In genomic region chr5:140547508-140548299, GRCh38 we compare ENCODE assay signal across 1 cellular context.
A peak's percentile ranks its signal among the peaks of the same experiment; 100 is the strongest.
TF ChIP-seq lines count a peak whose summit lies in the region.

TSS of gene EIF4EBP3 (plus strand) at chr5:140547662. CDS start at chr5:140547738, 76 bp downstream.

TF ChIP-seq in GM12878, 131 proteins besides CTCF, POLR2A, EP300 and RAD21 (continued from another document and continues in another):
- TF ChIP-seq SKIL (IDR thresholded peaks at IDR 0.05; ENCODE audit: low read depth, poor library complexity, severe bottlenecking), result no peak
- peak; percentile 81 for TF ChIP-seq CREM (IDR thresholded peaks at IDR 0.05; ENCODE audit: low read depth)
- peak; percentile 31; the same call in 1 of the 2 replicates for TF ChIP-seq SMAD5 (IDR thresholded peaks at IDR 0.05; ENCODE audit: low read depth)
- peak; percentile 54; the same call in 1 of the 2 replicates for TF ChIP-seq POLR2AphosphoS5 (IDR thresholded peaks at IDR 0.05; ENCODE audit: low read length)
- no peak for TF ChIP-seq TARDBP (IDR thresholded peaks at IDR 0.05; ENCODE audit: borderline replicate concordance)
- no peak for TF ChIP-seq YBX1 (IDR thresholded peaks at IDR 0.05)
- TF ChIP-seq SUZ12 (IDR thresholded peaks at IDR 0.05; ENCODE audit: unreplicated experiment), result no peak
- TF ChIP-seq E4F1 (IDR thresholded peaks at IDR 0.05; ENCODE audit: borderline replicate concordance, partially characterized antibody), result no peak
- TF ChIP-seq RAD51 (IDR thresholded peaks at IDR 0.05), result peak; percentile 88
- TF ChIP-seq SREBF1 (IDR thresholded peaks at IDR 0.05; ENCODE audit: low read length), result no peak
- no peak for TF ChIP-seq E2F4 (IDR thresholded peaks at IDR 0.05; ENCODE audit: low read depth, low read length)
- TF ChIP-seq MTA3 (IDR thresholded peaks at IDR 0.05; ENCODE audit: borderline replicate concordance, low read length), result no peak
- no peak for TF ChIP-seq ZBTB33 (IDR thresholded peaks at IDR 0.05)
- TF ChIP-seq MXI1 (IDR thresholded peaks at IDR 0.05; ENCODE audit: low read depth, low read length), result peak; percentile 92
- TF ChIP-seq NBN (IDR thresholded peaks at IDR 0.05), result peak; percentile 65; the same call in 1 of the 2 replicates
- no peak for TF ChIP-seq MEF2B (IDR thresholded peaks at IDR 0.05; ENCODE audit: partially characterized antibody, poor library complexity, severe bottlenecking)
- no peak for TF ChIP-seq HSF1 (IDR thresholded peaks at IDR 0.05; ENCODE audit: low read depth, low read length)
- 0 out of 2 replicates have a peak, but pooled peaks have one; percentile 41 for TF ChIP-seq TAF1 (IDR thresholded peaks at IDR 0.05; ENCODE audit: borderline replicate concordance, low read depth, low read length)
- no peak for TF ChIP-seq ZBED1 (IDR thresholded peaks at IDR 0.05; ENCODE audit: borderline replicate concordance)
- TF ChIP-seq KLF5 (IDR thresholded peaks at IDR 0.05; ENCODE audit: partially characterized antibody), result peak; percentile 32
- TF ChIP-seq JUND (IDR thresholded peaks at IDR 0.05; ENCODE audit: low read depth, low read length), result no peak
- peak; percentile 68 for TF ChIP-seq PML (IDR thresholded peaks at IDR 0.05; ENCODE audit: low read length)
- peak; percentile 78 for TF ChIP-seq BCL3 (IDR thresholded peaks at IDR 0.05; ENCODE audit: borderline replicate concordance, insufficient read depth, low read depth, low read length, poor library complexity, severe bottlenecking)
- TF ChIP-seq GATAD2B (conservative IDR thresholded peaks at IDR 0.05; ENCODE audit: low read depth), result 0 out of 2 replicates have a peak, but pooled peaks have one; percentile 47
- no peak; the same call in 1 of the 2 replicates for TF ChIP-seq LARP7 (IDR thresholded peaks at IDR 0.05)
- no peak for TF ChIP-seq ZNF274 (IDR thresholded peaks at IDR 0.05; ENCODE audit: insufficient read depth, insufficient read length)
- no peak for TF ChIP-seq BCLAF1 (IDR thresholded peaks at IDR 0.05)
- TF ChIP-seq RUNX3 (IDR thresholded peaks at IDR 0.05; ENCODE audit: low read length), result no peak
- TF ChIP-seq IRF3 (IDR thresholded peaks at IDR 0.05), result no peak
- TF ChIP-seq POU2F2 (IDR thresholded peaks at IDR 0.05; ENCODE audit: borderline replicate concordance, low read depth, low read length), result no peak; the same call in 2 of the 3 replicates
- TF ChIP-seq TBL1XR1 (IDR thresholded peaks at IDR 0.05; ENCODE audit: low read depth, low read length), result no peak
- no peak for TF ChIP-seq GABPA (IDR thresholded peaks at IDR 0.05; ENCODE audit: low read depth)
- no peak for TF ChIP-seq ZNF592 (IDR thresholded peaks at IDR 0.05)
- TF ChIP-seq CBX3 (IDR thresholded peaks at IDR 0.05; ENCODE audit: borderline replicate concordance, low read depth), result no peak
- no peak for TF ChIP-seq TCF7 (IDR thresholded peaks at IDR 0.05; ENCODE audit: borderline replicate concordance)
- peak; percentile 57; the same call in 1 of the 2 replicates for TF ChIP-seq RB1 (IDR thresholded peaks at IDR 0.05; ENCODE audit: borderline replicate concordance)
- no peak for TF ChIP-seq MEF2A (IDR thresholded peaks at IDR 0.05; ENCODE audit: insufficient read depth, low read depth, low read length)
- no peak for TF ChIP-seq ZNF622 (IDR thresholded peaks at IDR 0.05)
- peak; percentile 92 for TF ChIP-seq DPF2 (IDR thresholded peaks at IDR 0.05)
- TF ChIP-seq HCFC1 (IDR thresholded peaks at IDR 0.05; ENCODE audit: low read length), result peak; percentile 31; the same call in 1 of the 2 replicates
- peak in 1 of 2 experiments; percentile 36; a peak in 1 of 4 replicates for TF ChIP-seq IKZF2 (IDR thresholded peaks at IDR 0.05)
- TF ChIP-seq MTA2 (IDR thresholded peaks at IDR 0.05; ENCODE audit: low read depth), result no peak
- TF ChIP-seq USF1 (IDR thresholded peaks at IDR 0.05; ENCODE audit: borderline replicate concordance, extremely low read length, insufficient read depth, low read depth, low read length), result peak; percentile 90
- no peak for TF ChIP-seq NRF1 (conservative IDR thresholded peaks at IDR 0.05; ENCODE audit: low read depth, low read length)
- TF ChIP-seq SREBF2 (IDR thresholded peaks at IDR 0.05; ENCODE audit: low read length), result no peak
